In genomic region chr6:47262226-47262625, GRCh38 we compare ENCODE assay signal across 24 cellular contexts.
"Had no signal": no experiment of that assay in that cellular context is flagged by ENCODE, and none has a peak within 500 bp of the region (broad histone marks: within the 10 kb centered on the region; RNA-seq: fewer than 3 reads in every experiment).

No MANE protein-coding gene starts in this region.

- H3K9me3 Mint-ChIP-seq: dendritic cell treated with granulocyte-macrophage colony-stimulating factor and Interleukin-4, amounts not matched to agents 40 ng/mL and 50 ng/mL, for 4 days; endodermal cell; immature natural killer cell; stimulated activated naive CD8-positive, alpha-beta T cell treated with anti-CD3 and anti-CD28 coated beads, Interleukin-15, amount 100 ng/mL, for 72 hours had no signal

- H3K4me3 ChIP-seq: colonic mucosa, esophagus muscularis mucosa, lower lobe of right lung, pancreas, right lobe of liver, suprapubic skin, transverse colon, vagina had no signal

- H3K36me3 ChIP-seq: colonic mucosa, lower lobe of right lung, neutrophil, pancreas, right lobe of liver, suprapubic skin, transverse colon, vagina had no signal

- H3K36me3 Mint-ChIP-seq: immature natural killer cell, natural killer cell had no signal

- H3K9me3 ChIP-seq: colonic mucosa, esophagus muscularis mucosa, lower lobe of right lung, neutrophil, pancreas, right lobe of liver, suprapubic skin, transverse colon, vagina had no signal

- H3K4me3 Mint-ChIP-seq: dendritic cell treated with granulocyte-macrophage colony-stimulating factor and Interleukin-4, amounts not matched to agents 40 ng/mL and 50 ng/mL, for 4 days; endodermal cell; immature natural killer cell; natural killer cell; stimulated activated naive CD8-positive, alpha-beta T cell treated with anti-CD3 and anti-CD28 coated beads, Interleukin-15, amount 100 ng/mL, for 72 hours had no signal

- H3K27me3 ChIP-seq: colonic mucosa, esophagus muscularis mucosa, neutrophil, pancreas, right lobe of liver, suprapubic skin, transverse colon, vagina had no signal

- FAIRE-seq: frontal cortex, pancreas, small intestine had no signal

- H3K27me3 Mint-ChIP-seq: stimulated activated naive CD8-positive, alpha-beta T cell treated with anti-CD3 and anti-CD28 coated beads, Interleukin-15, amount 100 ng/mL, for 72 hours had no signal

- ATAC-seq: left ventricle myocardium superior; lower lobe of right lung; natural killer cell; right lobe of liver; stimulated activated naive CD8-positive, alpha-beta T cell treated with anti-CD3 and anti-CD28 coated beads, Interleukin-15, amount 100 ng/mL, for 72 hours had no signal

- DNase-seq: colonic mucosa; effector CD8-positive, alpha-beta T cell; endodermal cell; hypothalamus; immature natural killer cell; islet precursor cell; left ventricle myocardium superior; lower lobe of right lung; natural killer cell; pancreas; right lobe of liver; small intestine; stimulated activated CD4-positive, alpha-beta T cell treated with anti-CD3 and anti-CD28 coated beads, Interleukin-15, amount 100 ng/mL, for 24 hours; stimulated activated CD4-positive, alpha-beta T cell treated with anti-CD3 and anti-CD28 coated beads, Interleukin-2, amount 100 ng/mL, for 48 hours; stimulated activated CD8-positive, alpha-beta memory T cell treated with anti-CD3 and anti-CD28 coated beads, Interleukin-4, amount 100 ng/mL, for 48 hours; stimulated activated naive CD4-positive, alpha-beta T cell; stimulated activated naive CD8-positive, alpha-beta T cell treated with anti-CD3 and anti-CD28 coated beads, Interleukin-15, amount 100 ng/mL, for 72 hours; transverse colon had no signal

- H3K27ac Mint-ChIP-seq: dendritic cell treated with granulocyte-macrophage colony-stimulating factor and Interleukin-4, amounts not matched to agents 40 ng/mL and 50 ng/mL, for 4 days; endodermal cell; immature natural killer cell; natural killer cell had no signal

- H3K4me1 ChIP-seq: colonic mucosa, pancreas, right lobe of liver, suprapubic skin, transverse colon, vagina had no signal

- H3K4me1 Mint-ChIP-seq: immature natural killer cell; natural killer cell; stimulated activated naive CD8-positive, alpha-beta T cell treated with anti-CD3 and anti-CD28 coated beads, Interleukin-15, amount 100 ng/mL, for 72 hours had no signal

- H3K27ac ChIP-seq: colonic mucosa, esophagus muscularis mucosa, lower lobe of right lung, neutrophil, pancreas, right lobe of liver, suprapubic skin, transverse colon, vagina had no signal
